Comparison of ENCODE assay signal across 8 cellular contexts in genomic region chr16:89701425-89702406, GRCh38. TPM values are rescaled to one million over a fixed set of nuclear protein-coding genes. Genes with fewer than 3 reads are reported as not detected.
A peak's percentile ranks its signal among the peaks of the same experiment; 100 is the strongest.
DNase-seq lines count a peak whose midpoint lies in the region; ATAC-seq and TF ChIP-seq lines count a peak whose summit lies in the region.

SPATA2L (minus strand) TSS chr16:89701705; CDS start chr16:89701232, 473 bp downstream.

- H3K9me3 Mint-ChIP-seq in activated B cell treated with CpG ODN at 0.5 μM for 24 hours, result no peaks in the 10 kb centered on the region

- DNase-seq in AG09309 (ENCODE audit: low read depth) (no peak), NCI-H2227 treated with DMSO at 0.1 percent for 48 hours (lab: John Stamatoyannopoulos, UW) (peak; percentile 93), activated B cell treated with CpG ODN at 0.5 μM for 24 hours (peak; percentile 98), islet precursor cell (peak; percentile 98)
- peak; percentile 99 for DNase-seq in central memory CD4-positive, alpha-beta T cell
- peak; percentile 94 to 95 (median 95) for DNase-seq in stimulated activated CD4-positive, alpha-beta T cell treated with anti-CD3 and anti-CD28 coated beads, Interleukin-12 subunit alpha, Interleukin-12 subunit beta, amount 100 ng/mL, for 48 hours (ENCODE audit: low read depth in 2 of 3, low spot score in 1 of 3)

- H3K4me1 Mint-ChIP-seq in activated B cell treated with CpG ODN at 0.5 μM for 24 hours, result peaks cover 28% of the 10 kb centered on the region

- H3K27ac Mint-ChIP-seq in activated B cell treated with CpG ODN at 0.5 μM for 24 hours, result peak within 1 kb of the TSS; percentile 74

- H3K4me3 ChIP-seq in AG09309 (ENCODE audit: control insufficient read depth, low read depth, low read length), result peak within 1 kb of the TSS; percentile 77

- POLR2A ChIA-PET in activated B cell treated with CpG ODN at 0.5 μM for 24 hours (lab: Charles Lee), result interaction anchor here (0.7 to 2.7 kb wide), 7 partner anchors 10 to 249 kb away, joined by 3 to 38 read pairs (median 5); partner anchors contain the start of genes CDK10 and TCF25

- H3K4me3 Mint-ChIP-seq in activated B cell treated with CpG ODN at 0.5 μM for 24 hours, result peak within 1 kb of the TSS; percentile 83

- peaks cover 3% of the 10 kb centered on the region for H3K36me3 Mint-ChIP-seq in activated B cell treated with CpG ODN at 0.5 μM for 24 hours (ENCODE audit: low read depth)

- TF ChIP-seq CTCF in AG09309 (IDR thresholded peaks at IDR 0.05; ENCODE audit: control insufficient read depth, insufficient read depth, low read depth, low read length, missing control alignments) (peak; percentile 29), activated B cell treated with CpG ODN at 0.5 μM for 24 hours (IDR thresholded peaks at IDR 0.05) (no peak)

- ATAC-seq in GM18873 (IDR thresholded peaks at IDR 0.05; ENCODE audit: low FRiP score, unreplicated experiment) (peak; percentile 47), HG03108 (IDR thresholded peaks at IDR 0.05; ENCODE audit: unreplicated experiment) (peak; percentile 57), activated B cell treated with CpG ODN at 0.5 μM for 24 hours (ENCODE audit: low read depth) (peak; percentile 84)

- intact Hi-C loops in activated B cell treated with CpG ODN at 0.5 μM for 24 hours (cut with micrococcal nuclease), result loop anchor here (1.0 kb wide), 6 partner anchors 10 to 844 kb away; partner anchors contain the start of genes CHMP1A, FANCA, SPATA33 and TRAPPC2L

- CTCF ChIA-PET in activated B cell treated with CpG ODN at 0.5 μM for 24 hours (lab: Charles Lee), result interaction anchor here (3.6 to 3.7 kb wide), 2 partner anchors 92 to 159 kb away, joined by 27 to 30 read pairs; no protein-coding TSS in a partner anchor

- no peaks in the 10 kb centered on the region for H3K27me3 Mint-ChIP-seq in activated B cell treated with CpG ODN at 0.5 μM for 24 hours

RNA-seq across cellular contexts. Expression of gene SPATA2L, which starts in this region (rescaled TPM):
- total RNA-seq in activated B cell treated with CpG ODN at 0.5 μM for 24 hours, result 6.9 and 7.0 TPM in 2 replicates
